16 cellular contexts compared by ENCODE assay signal in the genomic region with DNA sequence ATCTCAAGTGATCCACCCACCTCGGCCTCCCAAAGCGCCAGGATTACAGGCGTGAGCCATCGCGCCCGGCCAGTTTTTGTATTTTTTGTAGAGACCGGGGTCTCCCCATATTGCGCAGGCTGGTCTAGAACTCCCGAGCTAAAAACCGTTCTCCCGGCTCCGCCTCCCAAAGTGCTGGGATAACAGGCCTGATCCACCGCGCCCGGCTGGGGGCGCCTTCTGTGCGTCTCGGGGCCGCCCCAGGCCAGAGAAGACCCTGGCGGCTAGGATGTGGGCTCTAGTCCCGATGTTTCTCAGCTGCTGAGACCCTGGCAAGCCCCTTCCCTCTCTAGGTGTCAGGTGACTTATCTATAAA. TPM values are rescaled to one million over a fixed set of nuclear protein-coding genes. Genes with fewer than 3 reads are reported as not detected.
DNase-seq lines count a peak whose midpoint lies in the region; ATAC-seq and TF ChIP-seq lines count a peak whose summit lies in the region.
"Had no signal": no experiment of that assay in that cellular context is flagged by ENCODE, and none has a peak within 500 bp of the region (broad histone marks: within the 10 kb centered on the region; RNA-seq: fewer than 3 reads in every experiment).

No MANE protein-coding gene starts in this region.

- TF ChIP-seq CTCF in natural killer cell (IDR thresholded peaks at IDR 0.05) = no peak

- H3K4me3 Mint-ChIP-seq in natural killer cell = peak overlapping the region; percentile 91

- H3K36me3 ChIP-seq in HUES6 (ENCODE audit: control insufficient read depth, insufficient read depth, low read length) = peaks cover 12% of the 10 kb centered on the region
- peaks cover 43% of the 10 kb centered on the region for H3K36me3 ChIP-seq in effector memory CD4-positive, alpha-beta T cell (ENCODE audit: control insufficient read depth, insufficient read depth, low read length)
- H3K36me3 ChIP-seq: suprapubic skin, WERI-Rb-1 had no signal

- no peak for ATAC-seq in natural killer cell
- ATAC-seq: A549, PC-3 had no signal

- no peaks in the 10 kb centered on the region for H3K9me3 ChIP-seq in HUES6 (ENCODE audit: control insufficient read depth, insufficient read depth, low read depth, low read length)
- no peaks in the 10 kb centered on the region for H3K9me3 ChIP-seq in effector memory CD4-positive, alpha-beta T cell (ENCODE audit: control insufficient read depth, low read length)
- H3K9me3 ChIP-seq: A549, suprapubic skin had no signal

- H3K36me3 Mint-ChIP-seq in natural killer cell = peaks cover 2% of the 10 kb centered on the region

- intact Hi-C loops in natural killer cell (cut with micrococcal nuclease) = no loop called here

- no peak overlapping the region for H3K9ac ChIP-seq in HUES6 (ENCODE audit: low read length)

- H3K27ac Mint-ChIP-seq in natural killer cell = peak overlapping the region; percentile 33 to 93
- H3K27ac Mint-ChIP-seq: progenitor cell of endocrine pancreas had no signal

- H3K9me3 Mint-ChIP-seq in natural killer cell = no peaks in the 10 kb centered on the region

- H3K27me3 Mint-ChIP-seq in natural killer cell (ENCODE audit: low read depth in 2 of 2) = no peaks in the 10 kb centered on the region

- H3K27me3 ChIP-seq in HUES6 (ENCODE audit: control insufficient read depth, insufficient read depth, low read length) = peaks cover 54% of the 10 kb centered on the region
- H3K27me3 ChIP-seq in effector memory CD4-positive, alpha-beta T cell (replicated peaks; ENCODE audit: control insufficient read depth, insufficient read depth, low read length, poor library complexity, severe bottlenecking) = no peaks in the 10 kb centered on the region

- H3K27ac ChIP-seq in HUES6 (ENCODE audit: low read depth, low read length) = no peak overlapping the region
- peak overlapping the region; percentile 16 for H3K27ac ChIP-seq in effector memory CD4-positive, alpha-beta T cell (ENCODE audit: insufficient read depth, low read length, poor library complexity, severe bottlenecking)
- H3K27ac ChIP-seq: A549, suprapubic skin, WERI-Rb-1 had no signal

- H3K4me1 ChIP-seq in HUES6 (ENCODE audit: control insufficient read depth, insufficient read depth, low read length) = peaks cover 17% of the 10 kb centered on the region
- peaks cover 83% of the 10 kb centered on the region for H3K4me1 ChIP-seq in effector memory CD4-positive, alpha-beta T cell (ENCODE audit: control insufficient read depth, insufficient read depth, low read length, poor library complexity, severe bottlenecking)

- H3K4me3 ChIP-seq in HUES6 (ENCODE audit: low read depth, low read length) = peak overlapping the region; percentile 69
- no peak overlapping the region for H3K4me3 ChIP-seq in effector memory CD4-positive, alpha-beta T cell (ENCODE audit: insufficient read depth, low read depth, low read length, poor library complexity, severe bottlenecking)
- H3K4me3 ChIP-seq: A549 had no signal

- DNase-seq in NCI-H748 (lab: John Stamatoyannopoulos, UW; ENCODE audit: unreplicated experiment) = peak; percentile 18
- no peak for DNase-seq in NCI-H748 treated with DMSO at 0.1 percent for 48 hours (lab: John Stamatoyannopoulos, UW)
- no peak for DNase-seq in effector memory CD4-positive, alpha-beta T cell
- no peak for DNase-seq in natural killer cell
- DNase-seq in hippocampal formation (lab: John Stamatoyannopoulos, UW) = no peak
- no peak for DNase-seq in amniotic stem cell (lab: John Stamatoyannopoulos, UW)
- DNase-seq in SK-N-DZ (ENCODE audit: low spot score) = no peak
- DNase-seq: activated naive CD4-positive, alpha-beta T cell; kidney glomerular epithelial cell; NCI-H146; PC-3; WERI-Rb-1 had no signal

- peaks cover 31 to 46% of the 10 kb centered on the region in 2 donors for H3K4me1 Mint-ChIP-seq in natural killer cell

RNA-seq across cellular contexts. Expression of a gene that starts 3.6 kb away (rescaled TPM):
- 100 to 1,000 TPM; 535 to 601 (median 560) TPM for total RNA-seq in natural killer cell
- 3.2 and 6.2 TPM in 2 replicates for polyA plus RNA-seq in SK-N-DZ (2014; cell fraction: cytosol; rRNA removed)
- 6.1 and 10.6 TPM in 2 replicates for polyA plus RNA-seq in SK-N-DZ (2014; cell fraction: nucleus; rRNA removed)

RNA-seq across cellular contexts. Expression of a gene that starts 24.6 kb away (rescaled TPM):
- total RNA-seq in natural killer cell = 100 to 1,000 TPM in 1 of 3 donors, 10 to 100 TPM in 2; 77.3 to 105 (median 91.6) TPM
- polyA plus RNA-seq in SK-N-DZ (2014; cell fraction: cytosol; rRNA removed) = 240 and 311 TPM in 2 replicates
- polyA plus RNA-seq in SK-N-DZ (2014; cell fraction: nucleus; rRNA removed) = 150 and 168 TPM in 2 replicates

RNA-seq across cellular contexts. Expression of a gene that starts 30.6 kb away (rescaled TPM):
- total RNA-seq in natural killer cell = 100 to 1,000 TPM in 2 of 3 donors, 10 to 100 TPM in 1; 73.3 to 149 (median 121) TPM
- polyA plus RNA-seq in SK-N-DZ (2014; cell fraction: cytosol; rRNA removed) = 7.6 and 10.8 TPM in 2 replicates
- 71.2 and 150 TPM in 2 replicates for polyA plus RNA-seq in SK-N-DZ (2014; cell fraction: nucleus; rRNA removed)

RNA-seq across cellular contexts. Expression of a gene that starts 33.2 kb away (rescaled TPM):
- 100 to 1,000 TPM; 108 to 126 (median 121) TPM for total RNA-seq in natural killer cell
- 781 and 852 TPM in 2 replicates for polyA plus RNA-seq in SK-N-DZ (2014; cell fraction: cytosol; rRNA removed)
- 522 and 693 TPM in 2 replicates for polyA plus RNA-seq in SK-N-DZ (2014; cell fraction: nucleus; rRNA removed)

RNA-seq across cellular contexts. Expression of a gene that starts 44.1 kb away (rescaled TPM):
- total RNA-seq in natural killer cell = 100 to 1,000 TPM; 163 to 276 (median 179) TPM
- 100.0 and 112 TPM in 2 replicates for polyA plus RNA-seq in SK-N-DZ (2014; cell fraction: cytosol; rRNA removed)
- polyA plus RNA-seq in SK-N-DZ (2014; cell fraction: nucleus; rRNA removed) = 50.3 and 54.1 TPM in 2 replicates
